Comparison of ENCODE assay signal across 8 cellular contexts in the genomic region with DNA sequence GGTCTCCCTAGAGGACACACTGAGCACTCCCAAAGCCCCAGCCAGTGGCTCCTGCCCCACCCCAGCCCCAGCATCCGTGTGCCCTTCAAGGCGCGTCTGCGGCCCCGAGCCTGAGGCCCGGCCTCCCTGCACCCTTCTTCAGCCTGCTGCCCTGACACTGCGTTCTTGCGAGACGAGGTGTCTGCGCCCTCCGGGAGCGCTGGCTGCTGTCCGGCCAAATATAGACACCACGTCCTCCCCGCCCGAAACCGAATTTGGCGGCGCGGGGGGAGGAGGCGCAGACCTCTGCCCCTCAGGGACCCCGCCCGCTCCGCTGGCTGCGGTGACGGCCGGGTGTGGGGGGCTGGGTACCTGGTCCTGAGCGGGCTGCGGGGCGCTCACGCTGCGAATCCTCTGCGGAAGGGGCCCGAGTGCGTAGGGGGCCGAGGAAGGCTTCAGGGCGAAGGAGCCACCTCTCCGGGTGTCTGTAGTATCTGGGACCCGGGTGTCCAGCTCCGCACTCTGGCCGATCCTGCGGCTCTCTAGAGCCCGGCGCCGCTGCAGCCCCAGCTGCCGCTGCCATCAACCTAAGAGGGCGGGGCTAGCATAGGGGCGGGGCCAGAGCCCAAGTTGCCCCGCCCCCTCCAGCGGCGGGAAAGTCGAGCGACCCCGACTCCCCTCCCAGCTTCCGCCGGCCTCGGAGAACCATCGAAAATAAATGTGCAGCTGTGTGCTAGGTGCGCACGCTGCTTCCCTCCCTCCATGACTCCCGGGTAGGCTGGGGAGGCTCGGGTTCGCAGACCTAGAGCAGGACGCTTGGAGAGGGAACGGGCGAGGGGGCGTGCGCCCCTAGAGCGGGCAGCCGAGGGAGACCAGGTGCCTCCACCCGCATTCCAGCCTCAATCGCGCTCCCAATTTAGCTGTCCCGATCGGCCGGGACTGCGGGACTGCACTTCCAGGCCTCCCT. TPM values are rescaled to one million over a fixed set of nuclear protein-coding genes. Genes with fewer than 3 reads are reported as not detected.
DNase-seq lines count a peak whose midpoint lies in the region; ATAC-seq and TF ChIP-seq lines count a peak whose summit lies in the region.

A gene (minus strand): TSS at position 576 of the 946 bp plus-strand sequence. CDS start 1,491 bp downstream, outside the sequence.

- ATAC-seq in HG02981 (IDR thresholded peaks at IDR 0.05; ENCODE audit: unreplicated experiment): peak; percentile 46
- no peak for ATAC-seq in GM18870 (IDR thresholded peaks at IDR 0.05; ENCODE audit: unreplicated experiment)

- no peak for TF ChIP-seq EP300 in ovary (IDR thresholded peaks at IDR 0.05)

- peaks cover 45% of the 10 kb centered on the region for H3K4me1 ChIP-seq in cardiac muscle cell (ENCODE audit: low read depth)
- H3K4me1 ChIP-seq in ovary (ENCODE audit: insufficient read depth): peaks cover 2% of the 10 kb centered on the region

- H3K36me3 Mint-ChIP-seq in activated naive CD8-positive, alpha-beta T cell: no peaks in the 10 kb centered on the region

- 2 to 7% (median 2%) methylated on average over 38 to 77 of the region's 77 CpGs for WGBS in ovary, 3 donors

- H3K9me3 ChIP-seq in cardiac muscle cell (ENCODE audit: low read depth): no peaks in the 10 kb centered on the region
- H3K9me3 ChIP-seq in ovary: no peaks in the 10 kb centered on the region

- peak within 1 kb of the TSS; percentile 82 for H3K4me3 Mint-ChIP-seq in activated naive CD8-positive, alpha-beta T cell

- H3K27ac ChIP-seq in cardiac muscle cell: peak within 1 kb of the TSS; percentile 91
- H3K27ac ChIP-seq in ovary: no peak within 1 kb of the TSS

- H3K27ac Mint-ChIP-seq in activated naive CD8-positive, alpha-beta T cell: peak within 1 kb of the TSS; percentile 92

- no peak for TF ChIP-seq POLR2A in ovary (IDR thresholded peaks at IDR 0.05)

- intact Hi-C loops in ovary (cut with DNase I): loop anchor here in 1 of 4 donors (10.0 kb wide), 1 partner anchor 152 kb away; no protein-coding TSS in a partner anchor

- H3K36me3 ChIP-seq in cardiac muscle cell: no peaks in the 10 kb centered on the region
- no peaks in the 10 kb centered on the region for H3K36me3 ChIP-seq in ovary

- no peak for DNase-seq in GM12864 (ENCODE audit: low read depth)
- DNase-seq in RPMI8226: peak; percentile 52
- DNase-seq in cardiac muscle cell (ENCODE audit: low read depth in 1 of 2, low spot score in 1 of 2): peak; percentile 59 to 92
- peak; percentile 44 to 80 (median 69) for DNase-seq in ovary
- DNase-seq in NCI-H2081 (lab: John Stamatoyannopoulos, UW): no peak

- H3K4me3 ChIP-seq in GM12864 (ENCODE audit: low read depth, low read length) (peak within 1 kb of the TSS; percentile 69), cardiac muscle cell (peak within 1 kb of the TSS; percentile 70), ovary (peak within 1 kb of the TSS; percentile 50)

- H3K27me3 ChIP-seq in cardiac muscle cell: no peaks in the 10 kb centered on the region
- H3K27me3 ChIP-seq in ovary: no peaks in the 10 kb centered on the region

- no peaks in the 10 kb centered on the region for H3K27me3 Mint-ChIP-seq in activated naive CD8-positive, alpha-beta T cell

- no peaks in the 10 kb centered on the region for H3K9me3 Mint-ChIP-seq in activated naive CD8-positive, alpha-beta T cell (ENCODE audit: low read depth)

- H3K4me1 Mint-ChIP-seq in activated naive CD8-positive, alpha-beta T cell (ENCODE audit: low read depth): peaks cover 44% of the 10 kb centered on the region

- TF ChIP-seq CTCF in GM12864 (IDR thresholded peaks at IDR 0.05; ENCODE audit: low read depth, low read length, missing control alignments) (no peak), cardiac muscle cell (IDR thresholded peaks at IDR 0.05; ENCODE audit: low read depth, low read length) (no peak), ovary (IDR thresholded peaks at IDR 0.05) (no peak)

RNA-seq across cellular contexts. Expression of the gene that starts here (rescaled TPM):
- total RNA-seq in cardiac muscle cell (127 and 243 TPM in 2 replicates), ovary (1 to 10 TPM; 1.2 to 9.0 (median 3.5) TPM)
- polyA plus RNA-seq in cardiac muscle cell (163 and 255 TPM in 2 replicates), ovary (1 to 10 TPM; 2.1 to 4.2 TPM)

Comparison
In these comparisons a context has a peak if more than half of its experiments do, and no peak if none do; other contexts are left out.
1. RNA of the gene that starts here (total RNA-seq): 127 to 243 TPM in cardiac muscle cell; 1.2 to 9.0 TPM in ovary; every median in the first group is over 10 times any median in the second.
2. RNA of the gene that starts here (polyA plus RNA-seq): 163 to 255 TPM in cardiac muscle cell; 2.1 to 4.2 TPM in ovary; every median in the first group is over 10 times any median in the second.
3. DNase-seq: peak in RPMI8226 (single experiment), cardiac muscle cell (2 of 2) and ovary (5 of 5); none in GM12864 (single experiment) and NCI-H2081 (0 of 2).
4. Peak in every context shown above with its lines, with median percentiles within 50 percentile points of each other: H3K4me3 ChIP-seq.